In genomic region chr1:34009340-34009975, GRCh38 we compare ENCODE assay signal across 19 cellular contexts.
"Had no signal": no experiment of that assay in that cellular context is flagged by ENCODE, and none has a peak within 500 bp of the region (broad histone marks: within the 10 kb centered on the region; RNA-seq: fewer than 3 reads in every experiment).

No MANE protein-coding gene starts in this region.

- H3K4me3 ChIP-seq: esophagus muscularis mucosa, gastrocnemius medialis, stomach, suprapubic skin, uterus had no signal

- H3K36me3 ChIP-seq: esophagus muscularis mucosa, gastrocnemius medialis, stomach, suprapubic skin, uterus had no signal

- H3K4me1 ChIP-seq: esophagus muscularis mucosa, gastrocnemius medialis, suprapubic skin, uterus had no signal

- H3K27me3 ChIP-seq: gastrocnemius medialis, suprapubic skin, uterus had no signal

- H3K27ac ChIP-seq: esophagus muscularis mucosa, gastrocnemius medialis, stomach, suprapubic skin, uterus, VCaP had no signal

- DNase-seq: activated CD4-positive, alpha-beta T cell treated with anti-CD3 and anti-CD28 coated beads, Interleukin-2, amount 10 ng/mL, durations not matched to agents 24 days and 14 days; activated CD8-positive, alpha-beta T cell treated with anti-CD3 and anti-CD28 coated beads for 36 hours; activated gamma-delta T cell treated with Interleukin-2 at 50 U/mL for 16 hours; aorta; central memory CD4-positive, alpha-beta T cell; effector memory CD4-positive, alpha-beta T cell; gastrocnemius medialis; head of caudate nucleus; left ventricle myocardium superior; mammary epithelial cell; midbrain; small intestine; stimulated activated CD4-positive, alpha-beta T cell treated with anti-CD3 and anti-CD28 coated beads, Interleukin-15, amount 100 ng/mL, for 24 hours; stomach; trophoblast cell; uterus had no signal

- H3K9me3 ChIP-seq: esophagus muscularis mucosa, gastrocnemius medialis, stomach, suprapubic skin, uterus had no signal
